ENCODE assay signal across 2 cellular contexts in the genomic region with DNA sequence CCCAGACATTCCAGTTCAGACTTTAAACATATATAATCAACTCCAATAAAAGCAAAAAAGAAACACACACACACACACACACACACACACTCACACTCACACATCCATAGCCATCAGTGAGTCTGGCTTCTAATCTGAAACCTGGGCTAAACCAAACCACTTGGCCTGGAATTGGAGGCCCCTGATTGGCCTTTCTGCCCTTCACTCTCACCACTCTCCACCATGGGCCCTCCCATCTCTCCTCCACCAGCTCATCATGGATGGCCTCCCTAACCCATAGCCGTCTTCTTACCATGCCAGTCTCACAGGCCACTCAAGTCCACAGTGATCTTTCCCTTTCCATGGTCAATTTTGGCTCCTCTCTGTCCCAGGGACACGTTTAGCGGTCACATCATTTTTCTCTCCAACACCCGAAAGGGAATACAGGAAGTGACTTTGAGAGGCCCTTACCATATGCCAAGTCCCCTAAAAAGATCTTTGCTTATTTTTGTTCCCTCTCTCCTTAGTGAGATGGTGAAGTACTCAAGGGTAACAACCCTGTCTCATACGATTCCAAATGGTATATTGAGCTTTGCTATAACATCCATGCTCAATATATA.
TF ChIP-seq lines count a peak whose summit lies in the region.

No MANE protein-coding gene starts in this region.

TF ChIP-seq in SK-N-SH, 30 proteins besides CTCF, POLR2A, EP300 and RAD21 (continued from another document):
- TF ChIP-seq, protein P1, sequence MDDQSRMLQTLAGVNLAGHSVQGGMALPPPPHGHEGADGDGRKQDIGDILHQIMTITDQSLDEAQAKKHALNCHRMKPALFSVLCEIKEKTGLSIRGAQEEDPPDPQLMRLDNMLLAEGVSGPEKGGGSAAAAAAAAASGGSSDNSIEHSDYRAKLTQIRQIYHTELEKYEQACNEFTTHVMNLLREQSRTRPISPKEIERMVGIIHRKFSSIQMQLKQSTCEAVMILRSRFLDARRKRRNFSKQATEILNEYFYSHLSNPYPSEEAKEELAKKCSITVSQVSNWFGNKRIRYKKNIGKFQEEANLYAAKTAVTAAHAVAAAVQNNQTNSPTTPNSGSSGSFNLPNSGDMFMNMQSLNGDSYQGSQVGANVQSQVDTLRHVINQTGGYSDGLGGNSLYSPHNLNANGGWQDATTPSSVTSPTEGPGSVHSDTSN (IDR thresholded peaks at IDR 0.05) = 0 out of 2 replicates have a peak, but pooled peaks have one; percentile 25

TF ChIP-seq in SK-N-SH treated with all-trans-retinoic acid at 6 μM for 48 hours, 23 proteins besides CTCF, POLR2A, EP300 and RAD21 (continued from another document):
- TF ChIP-seq POU6F1 (CRISPR knock-in tag; IDR thresholded peaks at IDR 0.05; ENCODE audit: borderline replicate concordance, low read depth) (no peak), ZNF70 (CRISPR knock-in tag; IDR thresholded peaks at IDR 0.05) (no peak), RARB (CRISPR knock-in tag; IDR thresholded peaks at IDR 0.05) (no peak)
